In genomic region chr1:174217787-174218574, GRCh38 we compare ENCODE assay signal across 8 cellular contexts. TPM values are rescaled to one million over a fixed set of nuclear protein-coding genes. Genes with fewer than 3 reads are reported as not detected.
DNase-seq lines count a peak whose midpoint lies in the region; ATAC-seq and TF ChIP-seq lines count a peak whose summit lies in the region.

No MANE protein-coding gene starts in this region.

- no peaks in the 10 kb centered on the region for H3K4me1 ChIP-seq in thyroid gland

- intact Hi-C loops in thyroid gland (cut with DNase I), result no loop called here

- no peak overlapping the region for H3K27ac Mint-ChIP-seq in immature natural killer cell

- WGBS in thyroid gland, 2 donors, result 40 to 41% methylated on average over 4 of the region's 4 CpGs

- H3K36me3 Mint-ChIP-seq in immature natural killer cell, result peaks cover 6 to 10% (median 7%) of the 10 kb centered on the region in 3 donors

- no peak for TF ChIP-seq POLR2A in thyroid gland (IDR thresholded peaks at IDR 0.05)

- in situ Hi-C loops in astrocyte of the cerebellum (cut with HindIII; ENCODE audit: low sequenced_read_pairs), result no loop called here

- no peak overlapping the region for H3K4me3 ChIP-seq in astrocyte of the cerebellum (ENCODE audit: low read depth, low read length)
- H3K4me3 ChIP-seq in thyroid gland (replicated peaks in 1 of 3), result no peak overlapping the region

- H3K4me3 Mint-ChIP-seq in immature natural killer cell, result no peak overlapping the region

- peaks cover 0 to 1% (median 0%) of the 10 kb centered on the region in 6 donors for H3K9me3 Mint-ChIP-seq in immature natural killer cell

- DNase-seq in DMS 273 (lab: John Stamatoyannopoulos, UW; ENCODE audit: unreplicated experiment), result peak; percentile 71
- peak; percentile 10 for DNase-seq in NCI-H146 treated with DMSO at 0.1 percent for 48 hours (lab: John Stamatoyannopoulos, UW; ENCODE audit: unreplicated experiment)
- DNase-seq in astrocyte of the cerebellum (ENCODE audit: low read depth), result peak; percentile 20
- peak; percentile 19 to 42 (median 28) for DNase-seq in immature natural killer cell
- DNase-seq in thyroid gland, result no peak
- no peak for DNase-seq in NCI-H524 treated with DMSO at 0.1 percent for 48 hours (lab: John Stamatoyannopoulos, UW)

- H3K36me3 ChIP-seq in thyroid gland, result no peaks in the 10 kb centered on the region

- peaks cover 0 to 10% of the 10 kb centered on the region in 2 donors for H3K4me1 Mint-ChIP-seq in immature natural killer cell

- no peaks in the 10 kb centered on the region for H3K27me3 Mint-ChIP-seq in immature natural killer cell (ENCODE audit: low read depth in 3 of 3)

- H3K27me3 ChIP-seq in thyroid gland, result no peaks in the 10 kb centered on the region

- H3K27ac ChIP-seq in thyroid gland, result peak overlapping the region in 2 of 3 donors; percentile 5 to 11

- no peaks in the 10 kb centered on the region for H3K9me3 ChIP-seq in thyroid gland

- peak; percentile 36 for ATAC-seq in GM21367 (IDR thresholded peaks at IDR 0.05; ENCODE audit: unreplicated experiment)
- ATAC-seq in HG02884 (IDR thresholded peaks at IDR 0.05; ENCODE audit: unreplicated experiment), result no peak

- peak; percentile 52 for TF ChIP-seq CTCF in astrocyte of the cerebellum (IDR thresholded peaks at IDR 0.05; ENCODE audit: low read depth, low read length, missing control alignments)
- peak; percentile 38 to 85 (median 66) for TF ChIP-seq CTCF in thyroid gland (IDR thresholded peaks at IDR 0.05)

RNA-seq across cellular contexts. Expression of gene RABGAP1L, which starts 58.7 kb away (rescaled TPM):
- polyA plus RNA-seq in immature natural killer cell, result 100 to 1,000 TPM in 1 of 3 donors, 10 to 100 TPM in 2; 80.2 to 114 (median 86.8) TPM
- 100 to 1,000 TPM in 1 of 4 donors, 10 to 100 TPM in 3; 70.5 to 100 (median 92.6) TPM for total RNA-seq in thyroid gland

Comparison
In these comparisons a context has a peak if more than half of its experiments do, and no peak if none do; other contexts are left out.
1. DNase-seq: peak in DMS 273 (single experiment), NCI-H146 treated with DMSO at 0.1 percent for 48 hours (single experiment), astrocyte of the cerebellum (single experiment) and immature natural killer cell (3 of 3); none in thyroid gland (0 of 2) and NCI-H524 treated with DMSO at 0.1 percent for 48 hours (single experiment).